ENCODE assay signal across 15 cellular contexts in genomic region chr6:15961630-15962448, GRCh38.
DNase-seq lines count a peak whose midpoint lies in the region; ATAC-seq, FAIRE-seq and TF ChIP-seq lines count a peak whose summit lies in the region.
"Had no signal": no experiment of that assay in that cellular context is flagged by ENCODE, and none has a peak within 500 bp of the region (broad histone marks: within the 10 kb centered on the region; RNA-seq: fewer than 3 reads in every experiment).

No MANE protein-coding gene starts in this region.

- H3K9me1 ChIP-seq in K562 (ENCODE audit: control insufficient read depth, insufficient read depth, low read length), result no peaks in the 10 kb centered on the region

- H3K9me3 ChIP-seq in GM23248 (ENCODE audit: low read depth) (no peaks in the 10 kb centered on the region), K562 (replicated peaks; ENCODE audit: control insufficient read depth, insufficient read depth, low read depth, low read length) (peaks cover 10% of the 10 kb centered on the region; the same call in 1 of the 2 replicates), mesodermal cell (ENCODE audit: control insufficient read depth, low read length) (no peaks in the 10 kb centered on the region)
- H3K9me3 ChIP-seq: esophagus muscularis mucosa, SK-N-SH had no signal

- TF ChIP-seq POLR2A in K562 (conservative IDR thresholded peaks at IDR 0.05), result no peak

- no peak overlapping the region for H2AFZ ChIP-seq in ACC112 (ENCODE audit: low read length, unreplicated experiment)
- peak overlapping the region; percentile 72 for H2AFZ ChIP-seq in GM23248
- peak overlapping the region; percentile 84 for H2AFZ ChIP-seq in K562 (ENCODE audit: low read depth, low read length)
- H2AFZ ChIP-seq: parathyroid adenoma had no signal

- POLR2A ChIA-PET in K562 (lab: Yijun Ruan, JAX), result interaction anchor here (1.0 kb wide), 1 partner anchor 33 kb away, joined by 3 read pairs; no protein-coding TSS in a partner anchor

- H4K20me1 ChIP-seq in GM23248 (ENCODE audit: insufficient read depth), result no peaks in the 10 kb centered on the region
- no peaks in the 10 kb centered on the region for H4K20me1 ChIP-seq in K562 (replicated peaks; ENCODE audit: control insufficient read depth, insufficient read depth, low read length)

- no peak for FAIRE-seq in K562 (lab: Jason Lieb, UNC)

- CTCF ChIA-PET in K562 (lab: Yijun Ruan, JAX; ENCODE audit: low intra/inter-chr PET ratio), result no interaction called here

- ATAC-seq in K562, result peak; percentile 16; the same call in 1 of the 3 replicates
- no peak for ATAC-seq in HG03354 (IDR thresholded peaks at IDR 0.05; ENCODE audit: poor library complexity, severe bottlenecking, unreplicated experiment)

- intact Hi-C loops in K562 (cut with micrococcal nuclease), result no loop called here

- H3K4me3 ChIP-seq in ACC112 (ENCODE audit: low read depth, low read length) (no peak overlapping the region), GM23248 (no peak overlapping the region), K562 (no peak overlapping the region), mesodermal cell (ENCODE audit: extremely low read depth, insufficient read depth, low read length, poor library complexity, severe bottlenecking) (no peak overlapping the region)
- H3K4me3 ChIP-seq: cardiac muscle cell, esophagus muscularis mucosa, lung had no signal

- peaks cover 7% of the 10 kb centered on the region for H3K4me1 ChIP-seq in ACC112 (ENCODE audit: control insufficient read depth, insufficient read depth, low read length, unreplicated experiment)
- H3K4me1 ChIP-seq in GM23248 (ENCODE audit: insufficient read depth), result peaks cover 17% of the 10 kb centered on the region
- H3K4me1 ChIP-seq in K562 (replicated peaks in 1 of 2; ENCODE audit: control insufficient read depth in 2 of 2, insufficient read depth in 2 of 2, low read length in 2 of 2), result peaks cover under 1 to 17% of the 10 kb centered on the region in 2 experiments; a peak in 4 of 5 replicates
- H3K4me1 ChIP-seq in mesodermal cell (ENCODE audit: control insufficient read depth, insufficient read depth, low read length, poor library complexity, severe bottlenecking), result peaks cover 11% of the 10 kb centered on the region
- H3K4me1 ChIP-seq: esophagus muscularis mucosa, parathyroid adenoma had no signal

- peaks cover 7% of the 10 kb centered on the region; the same call in 1 of the 2 replicates for H3K9me2 ChIP-seq in GM23248 (ENCODE audit: insufficient read depth)
- H3K9me2 ChIP-seq: SK-N-SH had no signal

- no peak for TF ChIP-seq CTCF in K562 (IDR thresholded peaks at IDR 0.05 in 2 of 3, conservative IDR thresholded peaks at IDR 0.05 in 1 of 3; ENCODE audit: insufficient read depth in 2 of 3, low read depth in 1 of 3, low read length in 3 of 3)

- DNase-seq in GM23248 (no peak), K562 (ENCODE audit: extremely low read depth in 1 of 4, low spot score in 3 of 4) (no peak), NK-92 (lab: John Stamatoyannopoulos, UW; ENCODE audit: unreplicated experiment) (no peak), DMS 273 (lab: John Stamatoyannopoulos, UW; ENCODE audit: unreplicated experiment) (no peak), NCI-H1930 (lab: John Stamatoyannopoulos, UW) (no peak)
- DNase-seq: DMS79, NCI-H2171, SK-N-SH had no signal

- H3K27me3 ChIP-seq in ACC112 (ENCODE audit: insufficient read depth, low read length), result no peaks in the 10 kb centered on the region
- H3K27me3 ChIP-seq in GM23248 (replicated peaks; ENCODE audit: insufficient read depth), result no peaks in the 10 kb centered on the region
- no peaks in the 10 kb centered on the region for H3K27me3 ChIP-seq in K562 (ENCODE audit: control insufficient read depth in 2 of 2, insufficient read depth in 2 of 2, low read length in 2 of 2)
- H3K27me3 ChIP-seq: cardiac muscle cell had no signal

- TF ChIP-seq RAD21 in K562 (CRISPR knock-in tag; conservative IDR thresholded peaks at IDR 0.05 in 1 of 2, IDR thresholded peaks at IDR 0.05 in 1 of 2), result no peak

- no peaks in the 10 kb centered on the region for H3K36me3 ChIP-seq in ACC112 (ENCODE audit: insufficient read depth, low read length)
- no peaks in the 10 kb centered on the region for H3K36me3 ChIP-seq in GM23248 (ENCODE audit: low read depth)
- H3K36me3 ChIP-seq in K562 (ENCODE audit: control insufficient read depth, insufficient read depth, low read length), result no peaks in the 10 kb centered on the region
- H3K36me3 ChIP-seq in mesodermal cell (ENCODE audit: control insufficient read depth, insufficient read depth, low read length), result no peaks in the 10 kb centered on the region
- H3K36me3 ChIP-seq: cardiac muscle cell, esophagus muscularis mucosa had no signal

- 0 out of 2 replicates have a peak overlapping the region, but pooled peaks have one; percentile 27 for H3K27ac ChIP-seq in ACC112 (ENCODE audit: low read depth, low read length)
- H3K27ac ChIP-seq in GM23248, result peak overlapping the region; percentile 47
- no peak overlapping the region for H3K27ac ChIP-seq in K562 (ENCODE audit: extremely low read depth, low read depth, low read length)
- H3K27ac ChIP-seq in mesodermal cell (ENCODE audit: low read depth, low read length, severe bottlenecking), result peak overlapping the region; percentile 76
- H3K27ac ChIP-seq: cardiac muscle cell, esophagus muscularis mucosa, parathyroid adenoma had no signal

- H3K79me2 ChIP-seq in ACC112 (ENCODE audit: control insufficient read depth, insufficient read depth, low read length, unreplicated experiment), result no peaks in the 10 kb centered on the region
- no peaks in the 10 kb centered on the region for H3K79me2 ChIP-seq in GM23248 (ENCODE audit: insufficient read depth)
- no peaks in the 10 kb centered on the region for H3K79me2 ChIP-seq in K562 (ENCODE audit: control insufficient read depth, insufficient read depth, low read length)
- H3K79me2 ChIP-seq: parathyroid adenoma had no signal

- in situ Hi-C loops in GM23248 (cut with MboI), result no loop called here
- in situ Hi-C loops in K562 (cut with MboI), result no loop called here

- H3K4me2 ChIP-seq in GM23248 (ENCODE audit: unreplicated experiment) (peak overlapping the region; percentile 63), K562 (ENCODE audit: insufficient read depth, low read length) (no peak overlapping the region)
- H3K4me2 ChIP-seq: SK-N-SH had no signal

- H3K9ac ChIP-seq in GM23248, result no peak overlapping the region
- no peak overlapping the region for H3K9ac ChIP-seq in K562 (ENCODE audit: insufficient read depth in 1 of 2, low read depth in 2 of 2, low read length in 2 of 2)
- H3K9ac ChIP-seq: parathyroid adenoma, SK-N-SH had no signal

- no TSS peak for BruUV-seq in K562 (replicated peaks; lab: Mats Ljungman, UMichigan)

- no peak for TF ChIP-seq EP300 in K562 (IDR thresholded peaks at IDR 0.05; ENCODE audit: low read length)

- 97 to 98% methylated on average over 3 of the region's 3 CpGs for WGBS in GM23248 (ENCODE audit: low coverage in 1 of 2, low lambda C conversion rate in 2 of 2, missing lambda C conversion rate in 2 of 2), 2 experiments
- 80% methylated on average over 3 of the region's 3 CpGs for WGBS in K562 (ENCODE audit: insufficient coverage, low coverage, missing lambda C conversion rate)
- WGBS in mesodermal cell (ENCODE audit: insufficient coverage in 2 of 2), 2 experiments, result 90 to 93% methylated on average over 2 to 3 of the region's 3 CpGs

- peaks cover 13% of the 10 kb centered on the region for H3F3A ChIP-seq in GM23248 (ENCODE audit: insufficient read depth)

TF ChIP-seq in K562, 482 proteins besides CTCF, POLR2A, EP300 and RAD21 (continues in another document):
- TF ChIP-seq CEBPB (tag; IDR thresholded peaks at IDR 0.05) (no peak), ZFP30 (CRISPR knock-in tag; IDR thresholded peaks at IDR 0.05; ENCODE audit: borderline replicate concordance) (no peak)
